In genomic region chr15:49624046-49624445, GRCh38 we compare ENCODE assay signal across 1 cellular context.
TF ChIP-seq lines count a peak whose summit lies in the region.

No MANE protein-coding gene starts in this region.

TF ChIP-seq in GM12878, 131 proteins besides CTCF, POLR2A, EP300 and RAD21:
- TF ChIP-seq NR2C2 (IDR thresholded peaks at IDR 0.05; ENCODE audit: borderline replicate concordance, control insufficient read depth, insufficient read length, low read depth) (no peak), BCL11A (IDR thresholded peaks at IDR 0.05; ENCODE audit: low read depth, low read length) (no peak), RELB (IDR thresholded peaks at IDR 0.05; ENCODE audit: low read depth) (no peak), TCF7 (IDR thresholded peaks at IDR 0.05; ENCODE audit: borderline replicate concordance) (no peak), NR2C1 (IDR thresholded peaks at IDR 0.05) (no peak), ZNF274 (IDR thresholded peaks at IDR 0.05; ENCODE audit: insufficient read depth, insufficient read length) (no peak), ATF7 (IDR thresholded peaks at IDR 0.05; ENCODE audit: low read depth) (no peak), IRF4 (IDR thresholded peaks at IDR 0.05; ENCODE audit: low read depth, low read length) (no peak), MEF2B (IDR thresholded peaks at IDR 0.05; ENCODE audit: partially characterized antibody, poor library complexity, severe bottlenecking) (no peak), MYC (IDR thresholded peaks at IDR 0.05; ENCODE audit: insufficient read depth, insufficient read length, insufficient replicate concordance, low read length, severe bottlenecking) (no peak)
